Comparison of ENCODE assay signal across 10 cellular contexts in genomic region chr19:34317311-34317927, GRCh38. TPM values are rescaled to one million over a fixed set of nuclear protein-coding genes. Genes with fewer than 3 reads are reported as not detected.
DNase-seq lines count a peak whose midpoint lies in the region; ATAC-seq and FAIRE-seq lines count a peak whose summit lies in the region.
"Had no signal": no experiment of that assay in that cellular context is flagged by ENCODE, and none has a peak within 500 bp of the region (broad histone marks: within the 10 kb centered on the region; RNA-seq: fewer than 3 reads in every experiment).

No MANE protein-coding gene starts in this region.

- no peak overlapping the region for H3K4me3 Mint-ChIP-seq in central memory CD8-positive, alpha-beta T cell

- no peak overlapping the region for H2AK5ac ChIP-seq in mesendoderm (ENCODE audit: low read length)

- H3K9me3 ChIP-seq in BLaER1 treated with 17β-estradiol and CSF1 and Interleukin-3, amounts not matched to agents 10 nM and 100 nM (replicated peaks in 1 of 11), result no peaks in the 10 kb centered on the region

- no CpG with 5 or more reads among the region's 6 CpGs for WGBS in mesendoderm (ENCODE audit: extremely low coverage, insufficient coverage, low lambda C conversion rate)

- no peak overlapping the region for H3K56ac ChIP-seq in mesendoderm (ENCODE audit: low read length)

- FAIRE-seq in HTR-8/SVneo (lab: Jason Lieb, UNC), result no peak

- no peak overlapping the region for H2BK120ac ChIP-seq in mesendoderm (ENCODE audit: low read depth, low read length)

- peak overlapping the region; percentile 60 for H3K27ac Mint-ChIP-seq in central memory CD8-positive, alpha-beta T cell (ENCODE audit: low read depth)

- H2BK15ac ChIP-seq in mesendoderm (replicated peaks; ENCODE audit: low read depth), result no peak overlapping the region

- H3K79me1 ChIP-seq in mesendoderm (ENCODE audit: low read length), result no peaks in the 10 kb centered on the region

- DNase-seq in HTR-8/SVneo (ENCODE audit: insufficient read length, low spot score) (peak; percentile 27), mesendoderm (peak; percentile 31), NCI-H82 (lab: John Stamatoyannopoulos, UW) (no peak), NOMO-1 treated with DMSO at 0.1 percent for 48 hours (lab: John Stamatoyannopoulos, UW; ENCODE audit: unreplicated experiment) (no peak)
- DNase-seq in central memory CD8-positive, alpha-beta T cell (ENCODE audit: low spot score in 2 of 2), result no peak
- DNase-seq: T1000 had no signal

- peak overlapping the region; percentile 7 to 64 (median 49); a peak in 20 of 22 replicates for H3K4me2 ChIP-seq in BLaER1 treated with 17β-estradiol and CSF1 and Interleukin-3, amounts not matched to agents 10 nM and 100 nM
- H3K4me2 ChIP-seq in mesendoderm (ENCODE audit: low read length), result no peak overlapping the region

- no peak overlapping the region for H4K5ac ChIP-seq in mesendoderm (ENCODE audit: low read length)

- H3K23ac ChIP-seq in mesendoderm (ENCODE audit: low read length), result no peak overlapping the region

- H3K27me3 ChIP-seq in BLaER1 treated with 17β-estradiol and CSF1 and Interleukin-3, amounts not matched to agents 10 nM and 100 nM, result no peaks in the 10 kb centered on the region
- H3K27me3 ChIP-seq in mesendoderm (ENCODE audit: insufficient read depth, low read length, poor library complexity), result no peaks in the 10 kb centered on the region

- peak; percentile 62 for ATAC-seq in central memory CD8-positive, alpha-beta T cell (replicated peaks; ENCODE audit: extremely low read depth, poor library complexity, severe bottlenecking)
- ATAC-seq in GM18909 (IDR thresholded peaks at IDR 0.05; ENCODE audit: poor library complexity, unreplicated experiment) (no peak), GM18861 (IDR thresholded peaks at IDR 0.05; ENCODE audit: unreplicated experiment) (no peak)

- H3K36me3 Mint-ChIP-seq in central memory CD8-positive, alpha-beta T cell (ENCODE audit: insufficient read depth), result peaks cover 17% of the 10 kb centered on the region

- H2BK5ac ChIP-seq in mesendoderm (ENCODE audit: low read length), result no peak overlapping the region

- H3K79me2 ChIP-seq in mesendoderm (ENCODE audit: control insufficient read depth, insufficient read depth, low read length), result no peaks in the 10 kb centered on the region

- no peak overlapping the region for H3K27ac ChIP-seq in BLaER1 treated with 17β-estradiol and CSF1 and Interleukin-3, amounts not matched to agents 10 nM and 100 nM
- no peak overlapping the region for H3K27ac ChIP-seq in mesendoderm (ENCODE audit: low read depth, low read length)
- H3K27ac ChIP-seq: HL-60 had no signal

- peaks cover 0 to 14% (median 7%) of the 10 kb centered on the region in 11 experiments; a peak in 4 of 22 replicates for H4K20me1 ChIP-seq in BLaER1 treated with 17β-estradiol and CSF1 and Interleukin-3, amounts not matched to agents 10 nM and 100 nM

- no peaks in the 10 kb centered on the region for H3K9me3 Mint-ChIP-seq in central memory CD8-positive, alpha-beta T cell

- H3K27me3 Mint-ChIP-seq in central memory CD8-positive, alpha-beta T cell, result no peaks in the 10 kb centered on the region

- no peak overlapping the region for H3K4me3 ChIP-seq in BLaER1 treated with 17β-estradiol and CSF1 and Interleukin-3, amounts not matched to agents 10 nM and 100 nM
- no peak overlapping the region for H3K4me3 ChIP-seq in mesendoderm (ENCODE audit: low read length)

- peaks cover 27% of the 10 kb centered on the region for H3K4me1 Mint-ChIP-seq in central memory CD8-positive, alpha-beta T cell

- H3K18ac ChIP-seq in mesendoderm (ENCODE audit: low read length), result no peak overlapping the region

- peaks cover 5 to 31% (median 14%) of the 10 kb centered on the region in 11 experiments; a peak in 12 of 22 replicates for H3K36me3 ChIP-seq in BLaER1 treated with 17β-estradiol and CSF1 and Interleukin-3, amounts not matched to agents 10 nM and 100 nM
- no peaks in the 10 kb centered on the region for H3K36me3 ChIP-seq in mesendoderm (ENCODE audit: control insufficient read depth, insufficient read depth, low read length)

- no peak overlapping the region for H3K9ac ChIP-seq in BLaER1 treated with 17β-estradiol and CSF1 and Interleukin-3, amounts not matched to agents 10 nM and 100 nM
- H3K9ac ChIP-seq in mesendoderm (ENCODE audit: low read length), result no peak overlapping the region

- H3K4ac ChIP-seq in mesendoderm (ENCODE audit: low read depth, low read length), result no peak overlapping the region

- H3K4me1 ChIP-seq in BLaER1 treated with 17β-estradiol and CSF1 and Interleukin-3, amounts not matched to agents 10 nM and 100 nM, result peaks cover 15 to 41% (median 28%) of the 10 kb centered on the region in 10 experiments
- no peaks in the 10 kb centered on the region for H3K4me1 ChIP-seq in mesendoderm (ENCODE audit: control insufficient read depth, low read depth, low read length)

- H4K8ac ChIP-seq in mesendoderm (ENCODE audit: low read depth, low read length), result no peak overlapping the region

RNA-seq across cellular contexts. Expression of gene GPI, which starts 47.6 kb away (rescaled TPM):
- 123 TPM for polyA plus RNA-seq in mesendoderm (2013, experiment 1 of 2)
- 126 TPM for polyA plus RNA-seq in mesendoderm (2013, experiment 2 of 2)

Comparison
In these comparisons a context has a peak if more than half of its experiments do, and no peak if none do; other contexts are left out.
1. DNase-seq: peak in HTR-8/SVneo (single experiment) and mesendoderm (single experiment); none in central memory CD8-positive, alpha-beta T cell (0 of 2), NCI-H82 (single experiment) and NOMO-1 treated with DMSO at 0.1 percent for 48 hours (single experiment).